ENCODE assay signal across 28 cellular contexts in genomic region chr6:153051801-153052200, GRCh38.
"Had no signal": no experiment of that assay in that cellular context is flagged by ENCODE, and none has a peak within 500 bp of the region (broad histone marks: within the 10 kb centered on the region; RNA-seq: fewer than 3 reads in every experiment).

No MANE protein-coding gene starts in this region.

- H3K4me1 Mint-ChIP-seq: activated CD4-positive, alpha-beta memory T cell treated with anti-CD3 and anti-CD28 coated beads, Interleukin-2, amount 10 ng/mL, durations not matched to agents 7 days and 5 days; activated CD4-positive, alpha-beta T cell treated with anti-CD3 and anti-CD28 coated beads, Interleukin-2, amount 10 ng/mL, durations not matched to agents 7 days and 5 days; activated naive CD4-positive, alpha-beta T cell treated with anti-CD3 and anti-CD28 coated beads, Interleukin-2, amount 10 ng/mL, durations not matched to agents 7 days and 5 days; activated naive CD8-positive, alpha-beta T cell treated with anti-CD3 and anti-CD28 coated beads, Interleukin-2, amount 10 ng/mL, durations not matched to agents 7 days and 5 days; central memory CD8-positive, alpha-beta T cell had no signal

- H3K27ac Mint-ChIP-seq: activated CD4-positive, alpha-beta memory T cell treated with anti-CD3 and anti-CD28 coated beads, Interleukin-2, amount 10 ng/mL, durations not matched to agents 7 days and 5 days; activated CD4-positive, alpha-beta T cell treated with anti-CD3 and anti-CD28 coated beads, Interleukin-2, amount 10 ng/mL, durations not matched to agents 7 days and 5 days; activated naive CD4-positive, alpha-beta T cell treated with anti-CD3 and anti-CD28 coated beads, Interleukin-2, amount 10 ng/mL, durations not matched to agents 7 days and 5 days; activated naive CD4-positive, alpha-beta T cell treated with anti-CD3 and anti-CD28 coated beads, Interleukin-2, amount 50 U/mL, for 72 hours; activated naive CD8-positive, alpha-beta T cell treated with anti-CD3 and anti-CD28 coated beads, Interleukin-2, amount 10 ng/mL, durations not matched to agents 7 days and 5 days; activated T-cell treated with anti-CD3 and anti-CD28 coated beads, Interleukin-2, amount 50 U/mL, for 24 hours; activated T-cell treated with anti-CD3 and anti-CD28 coated beads, Interleukin-2, amount 50 U/mL, for 72 hours; dendritic cell treated with granulocyte-macrophage colony-stimulating factor and Interleukin-4, amounts not matched to agents 40 ng/mL and 50 ng/mL, for 4 days; endodermal cell had no signal

- ATAC-seq: activated naive CD4-positive, alpha-beta T cell treated with anti-CD3 and anti-CD28 coated beads, Interleukin-2, amount 50 U/mL, for 72 hours; activated T-cell treated with anti-CD3 and anti-CD28 coated beads, Interleukin-2, amount 50 U/mL, for 72 hours; esophagus mucosa; foreskin keratinocyte; gastrocnemius medialis had no signal

- H3K27me3 Mint-ChIP-seq: activated naive CD8-positive, alpha-beta T cell treated with anti-CD3 and anti-CD28 coated beads, Interleukin-2, amount 10 ng/mL, durations not matched to agents 7 days and 5 days; dendritic cell treated with granulocyte-macrophage colony-stimulating factor and Interleukin-4, amounts not matched to agents 40 ng/mL and 50 ng/mL, for 4 days had no signal

- H3K4me3 ChIP-seq: coronary artery, dorsolateral prefrontal cortex, gastrocnemius medialis had no signal

- H3K9me3 ChIP-seq: gastrocnemius medialis had no signal

- H3K4me1 ChIP-seq: foreskin keratinocyte, gastrocnemius medialis had no signal

- H3K36me3 ChIP-seq: brain microvascular endothelial cell, gastrocnemius medialis had no signal

- H3K27ac ChIP-seq: brain microvascular endothelial cell, coronary artery, dorsolateral prefrontal cortex, foreskin keratinocyte, gastrocnemius medialis had no signal

- H3K27me3 ChIP-seq: brain microvascular endothelial cell, dorsolateral prefrontal cortex, gastrocnemius medialis had no signal

- DNase-seq: activated CD4-positive, alpha-beta memory T cell treated with anti-CD3 and anti-CD28 coated beads, Interleukin-2, amount 10 ng/mL, durations not matched to agents 7 days and 5 days; activated CD4-positive, alpha-beta T cell treated with anti-CD3 and anti-CD28 coated beads for 1 hour; activated CD4-positive, alpha-beta T cell treated with anti-CD3 and anti-CD28 coated beads for 4 hours; activated CD4-positive, alpha-beta T cell treated with anti-CD3 and anti-CD28 coated beads, Interleukin-2, amount 10 ng/mL, durations not matched to agents 7 days and 5 days; activated CD4-positive, alpha-beta T cell treated with anti-CD3 and anti-CD28 coated beads, Interleukin-2, amount 50 U/mL, for 4 hours; activated CD8-positive, alpha-beta memory T cell treated with anti-CD3 and anti-CD28 coated beads, Interleukin-2, amount 50 U/mL, for 48 hours; activated gamma-delta T cell; activated naive CD4-positive, alpha-beta T cell; activated naive CD4-positive, alpha-beta T cell treated with anti-CD3 and anti-CD28 coated beads, Interleukin-2, amount 10 ng/mL, durations not matched to agents 7 days and 5 days; activated naive CD8-positive, alpha-beta T cell treated with anti-CD3 and anti-CD28 coated beads, Interleukin-2, amount 10 ng/mL, durations not matched to agents 7 days and 5 days; activated T-cell treated with anti-CD3 and anti-CD28 coated beads for 4 hours; activated T-cell treated with anti-CD3 and anti-CD28 coated beads, Interleukin-2, amount 50 U/mL, for 24 hours; activated T-cell treated with anti-CD3 and anti-CD28 coated beads, Interleukin-2, amount 50 U/mL, for 72 hours; amniotic stem cell; anterior cingulate cortex; brain microvascular endothelial cell; dorsolateral prefrontal cortex; effector memory CD4-positive, alpha-beta T cell; endodermal cell; gastrocnemius medialis; glutamatergic neuron; T-helper 2 cell had no signal

- H3K9me3 Mint-ChIP-seq: activated CD4-positive, alpha-beta memory T cell treated with anti-CD3 and anti-CD28 coated beads, Interleukin-2, amount 10 ng/mL, durations not matched to agents 7 days and 5 days; activated naive CD4-positive, alpha-beta T cell treated with anti-CD3 and anti-CD28 coated beads, Interleukin-2, amount 10 ng/mL, durations not matched to agents 7 days and 5 days; activated T-cell treated with anti-CD3 and anti-CD28 coated beads, Interleukin-2, amount 50 U/mL, for 24 hours; dendritic cell treated with granulocyte-macrophage colony-stimulating factor and Interleukin-4, amounts not matched to agents 40 ng/mL and 50 ng/mL, for 4 days had no signal

- H3K36me3 Mint-ChIP-seq: activated naive CD4-positive, alpha-beta T cell treated with anti-CD3 and anti-CD28 coated beads, Interleukin-2, amount 10 ng/mL, durations not matched to agents 7 days and 5 days; activated naive CD8-positive, alpha-beta T cell treated with anti-CD3 and anti-CD28 coated beads, Interleukin-2, amount 10 ng/mL, durations not matched to agents 7 days and 5 days had no signal

- H3K4me3 Mint-ChIP-seq: activated CD4-positive, alpha-beta memory T cell treated with anti-CD3 and anti-CD28 coated beads, Interleukin-2, amount 10 ng/mL, durations not matched to agents 7 days and 5 days; activated CD4-positive, alpha-beta T cell treated with anti-CD3 and anti-CD28 coated beads, Interleukin-2, amount 10 ng/mL, durations not matched to agents 7 days and 5 days; activated naive CD4-positive, alpha-beta T cell treated with anti-CD3 and anti-CD28 coated beads, Interleukin-2, amount 10 ng/mL, durations not matched to agents 7 days and 5 days; activated naive CD8-positive, alpha-beta T cell treated with anti-CD3 and anti-CD28 coated beads, Interleukin-2, amount 10 ng/mL, durations not matched to agents 7 days and 5 days; activated T-cell treated with anti-CD3 and anti-CD28 coated beads, Interleukin-2, amount 50 U/mL, for 24 hours; activated T-cell treated with anti-CD3 and anti-CD28 coated beads, Interleukin-2, amount 50 U/mL, for 72 hours; central memory CD8-positive, alpha-beta T cell; dendritic cell treated with granulocyte-macrophage colony-stimulating factor and Interleukin-4, amounts not matched to agents 40 ng/mL and 50 ng/mL, for 4 days; endodermal cell had no signal
